13 cellular contexts compared by ENCODE assay signal in the genomic region with DNA sequence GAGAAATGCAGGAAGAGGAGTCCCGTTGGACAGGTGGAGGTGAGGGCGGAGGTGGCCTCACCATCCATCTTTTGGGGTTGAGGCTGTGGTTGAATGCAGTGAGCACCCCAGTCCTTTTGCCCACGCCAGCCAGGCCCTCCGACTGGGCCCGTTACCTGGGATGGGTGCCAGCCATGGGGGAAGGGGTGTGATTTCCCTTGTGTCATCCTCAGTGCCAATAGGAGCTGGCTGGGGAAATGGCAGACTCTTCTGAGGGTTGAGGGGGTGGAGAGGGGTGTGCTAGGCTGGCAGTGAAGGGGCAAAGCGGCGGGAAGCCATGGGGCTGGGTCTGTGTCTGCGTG. TPM values are rescaled to one million over a fixed set of nuclear protein-coding genes. Genes with fewer than 3 reads are reported as not detected.
DNase-seq lines count a peak whose midpoint lies in the region; ATAC-seq, FAIRE-seq and TF ChIP-seq lines count a peak whose summit lies in the region.
"Had no signal": no experiment of that assay in that cellular context is flagged by ENCODE, and none has a peak within 500 bp of the region (broad histone marks: within the 10 kb centered on the region; RNA-seq: fewer than 3 reads in every experiment).

No MANE protein-coding gene starts in this region.

- BruUV-seq in IMR-90 (replicated peaks; lab: Mats Ljungman, UMichigan): no TSS peak

- DNase-seq in CD14-positive monocyte (ENCODE audit: low spot score) (no peak), IMR-90 (no peak), H1 (ENCODE audit: low read depth in 1 of 2, low spot score in 2 of 2) (no peak), sigmoid colon (no peak), transverse colon (no peak)
- DNase-seq: KBM-7, NCI-H2227 treated with DMSO at 0.1 percent for 48 hours had no signal

- peak overlapping the region; percentile 69 for H2AK9ac ChIP-seq in IMR-90 (replicated peaks; ENCODE audit: low read depth, low read length, poor library complexity)

- H2BK120ac ChIP-seq in IMR-90 (ENCODE audit: low read depth, low read length) (no peak overlapping the region), H1 (replicated peaks; ENCODE audit: low read depth, low read length) (no peak overlapping the region)

- peak overlapping the region; percentile 65; the same call in 1 of the 2 replicates for H3K4me2 ChIP-seq in IMR-90 (ENCODE audit: low read depth, low read length)
- H3K4me2 ChIP-seq in H1 (ENCODE audit: insufficient read depth in 1 of 2, low read depth in 2 of 2, low read length in 2 of 2): peak overlapping the region; percentile 76 to 95

- intact Hi-C loops in CD14-positive monocyte (cut with micrococcal nuclease): no loop called here
- intact Hi-C loops in IMR-90 (cut with micrococcal nuclease): no loop called here
- intact Hi-C loops in sigmoid colon (cut with DNase I): no loop called here
- intact Hi-C loops in transverse colon (cut with DNase I; ENCODE audit: low total_unique reads): no loop called here

- no peaks in the 10 kb centered on the region for H3K9me1 ChIP-seq in IMR-90 (ENCODE audit: insufficient read depth, low read length)

- H2BK20ac ChIP-seq in IMR-90 (ENCODE audit: low read depth, low read length) (no peak overlapping the region), H1 (ENCODE audit: low read length) (no peak overlapping the region)

- no peak overlapping the region for H3K18ac ChIP-seq in IMR-90 (ENCODE audit: low read depth, low read length)
- peak overlapping the region; percentile 97; the same call in 1 of the 2 replicates for H3K18ac ChIP-seq in H1 (ENCODE audit: extremely low read depth, low read length)

- no CpG with 5 or more reads among the region's 8 CpGs for WGBS in IMR-90 (ENCODE audit: extremely low coverage in 2 of 2, insufficient read length in 1 of 2), 2 experiments
- WGBS in H1 (ENCODE audit: extremely low coverage in 1 of 2, insufficient coverage in 1 of 2, insufficient read length in 1 of 2, insufficient replicate concordance in 2 of 2, low coverage in 1 of 2, low lambda C conversion rate in 2 of 2, missing lambda C conversion rate in 1 of 2), 2 experiments: 81% methylated on average over 7 of the region's 8 CpGs; no CpG with 5 or more reads in 1 of the 2 experiments
- 55 to 63% methylated on average over 8 of the region's 8 CpGs for WGBS in sigmoid colon, 2 donors
- 62% methylated on average over 8 of the region's 8 CpGs; no CpG with 5 or more reads in 1 of the 2 donors for WGBS in transverse colon (ENCODE audit: low coverage in 1 of 2), 2 donors

- H3K4me3 ChIP-seq in IMR-90 (ENCODE audit: insufficient read depth, low read depth, low read length) (no peak overlapping the region), H1 (ENCODE audit: extremely low read depth in 1 of 4, insufficient read depth in 2 of 4, low read depth in 3 of 4, low read length in 4 of 4) (peak overlapping the region in 3 of 4 experiments; percentile 22 to 56 (median 35); a peak in 6 of 8 replicates), sigmoid colon (peak overlapping the region; percentile 9 to 50 (median 31)), transverse colon (peak overlapping the region in 1 of 4 donors; percentile 41)

- TF ChIP-seq EP300 in H1 (IDR thresholded peaks at IDR 0.05; ENCODE audit: borderline replicate concordance in 1 of 2, low read depth in 2 of 2, low read length in 2 of 2) (no peak), sigmoid colon (IDR thresholded peaks at IDR 0.05) (no peak), transverse colon (IDR thresholded peaks at IDR 0.05; ENCODE audit: low read depth) (no peak)

- H3K27ac Mint-ChIP-seq in CD14-positive monocyte: no peak overlapping the region
- H3K27ac Mint-ChIP-seq: mesothelial cell of epicardium had no signal

- H4K5ac ChIP-seq in IMR-90 (ENCODE audit: low read depth, low read length) (no peak overlapping the region), H1 (ENCODE audit: insufficient read length, low read depth, low read length) (no peak overlapping the region)

- peaks cover 0 to 7% of the 10 kb centered on the region in 2 donors for H3K36me3 Mint-ChIP-seq in CD14-positive monocyte
- H3K36me3 Mint-ChIP-seq: mesothelial cell of epicardium had no signal

- H3K9me3 ChIP-seq in IMR-90 (ENCODE audit: control insufficient read depth, insufficient read depth, low read length) (no peaks in the 10 kb centered on the region), H1 (ENCODE audit: insufficient read depth in 2 of 2, low read depth in 1 of 2, low read length in 1 of 2) (no peaks in the 10 kb centered on the region), sigmoid colon (no peaks in the 10 kb centered on the region), transverse colon (no peaks in the 10 kb centered on the region)
- H3K9me3 ChIP-seq: thyroid gland had no signal

- H3K9me3 Mint-ChIP-seq in CD14-positive monocyte: peaks cover 0 to 4% (median 1%) of the 10 kb centered on the region in 7 donors
- H3K9me3 Mint-ChIP-seq: mesothelial cell of epicardium had no signal

- H2AK5ac ChIP-seq in IMR-90 (ENCODE audit: low read depth, low read length) (no peak overlapping the region), H1 (ENCODE audit: low read depth, low read length) (0 out of 2 replicates have a peak overlapping the region, but pooled peaks have one; percentile 77)

- H2BK15ac ChIP-seq in IMR-90 (ENCODE audit: low read depth, low read length) (no peak overlapping the region), H1 (ENCODE audit: low read length) (no peak overlapping the region)

- ATAC-seq in IMR-90 (ENCODE audit: low read depth) (no peak), GM19023 (IDR thresholded peaks at IDR 0.05; ENCODE audit: unreplicated experiment) (no peak), GM19324 (IDR thresholded peaks at IDR 0.05; ENCODE audit: low FRiP score, unreplicated experiment) (no peak), GM21447 (IDR thresholded peaks at IDR 0.05; ENCODE audit: unreplicated experiment) (no peak)

- H4K8ac ChIP-seq in IMR-90 (ENCODE audit: low read depth in 2 of 2, low read length in 2 of 2): no peak overlapping the region; a peak in 1 of 4 replicates
- no peak overlapping the region for H4K8ac ChIP-seq in H1 (ENCODE audit: extremely low read depth, insufficient read depth, low read length)

- peaks cover 14% of the 10 kb centered on the region; the same call in 1 of the 2 replicates for H3K23me2 ChIP-seq in H1 (ENCODE audit: low read depth, low read length)

- dilution Hi-C loops in IMR-90 (cut with HindIII; ENCODE audit: low sequenced_read_pairs, unreplicated experiment): no loop called here

- in situ Hi-C loops in IMR-90 (cut with MboI; ENCODE audit: low sequenced_read_pairs): no loop called here
- in situ Hi-C loops in transverse colon (cut with MboI; ENCODE audit: low pct_ligation_motif_present in 1 of 4, low pct_unique_long_range_greater_than_20kb in 1 of 4, low sequenced_read_pairs in 3 of 4): no loop called here

- peaks cover 65 to 82% (median 67%) of the 10 kb centered on the region in 3 donors for H3K27me3 Mint-ChIP-seq in CD14-positive monocyte (ENCODE audit: low read depth in 3 of 3)

- no peaks in the 10 kb centered on the region for H4K20me1 ChIP-seq in IMR-90 (ENCODE audit: insufficient read depth, low read length)
- peaks cover 0 to 7% of the 10 kb centered on the region in 2 experiments for H4K20me1 ChIP-seq in H1 (replicated peaks in 1 of 2; ENCODE audit: control insufficient read depth in 1 of 2, insufficient read depth in 2 of 2, low read length in 2 of 2)

- H3K9ac ChIP-seq in IMR-90 (ENCODE audit: low read depth, low read length) (no peak overlapping the region), H1 (replicated peaks in 1 of 4; ENCODE audit: extremely low read depth in 1 of 4, low read depth in 3 of 4, low read length in 3 of 4) (no peak overlapping the region)

- H2AFZ ChIP-seq in IMR-90 (replicated peaks; ENCODE audit: low read length, poor library complexity) (peak overlapping the region; percentile 89), H1 (ENCODE audit: low read length) (peak overlapping the region; percentile 61; the same call in 1 of the 2 replicates)

- H3K4ac ChIP-seq in IMR-90 (ENCODE audit: low read depth, low read length): no peak overlapping the region
- H3K4ac ChIP-seq in H1 (replicated peaks; ENCODE audit: insufficient read length, low read depth, low read length): no peak overlapping the region

- H3K79me1 ChIP-seq in IMR-90 (ENCODE audit: low read depth in 1 of 2, low read length in 2 of 2) (no peaks in the 10 kb centered on the region), H1 (ENCODE audit: low read depth, low read length) (no peaks in the 10 kb centered on the region)

- H3K56ac ChIP-seq in IMR-90 (ENCODE audit: extremely low read depth, insufficient read depth, low read length) (no peak overlapping the region), H1 (replicated peaks; ENCODE audit: insufficient read length, low read depth, low read length) (no peak overlapping the region)

- H3K27ac ChIP-seq in IMR-90 (ENCODE audit: insufficient read depth, low read length) (no peak overlapping the region), H1 (ENCODE audit: low read depth, low read length) (no peak overlapping the region), sigmoid colon (no peak overlapping the region), transverse colon (no peak overlapping the region)
- H3K27ac ChIP-seq: thyroid gland had no signal

- H3K4me1 ChIP-seq in IMR-90 (ENCODE audit: control insufficient read depth, insufficient read depth, low read length) (peaks cover 3% of the 10 kb centered on the region; the same call in 1 of the 2 replicates), H1 (replicated peaks in 1 of 4; ENCODE audit: control insufficient read depth in 3 of 4, insufficient read depth in 4 of 4, low read length in 3 of 4) (peaks cover 0 to 26% (median 18%) of the 10 kb centered on the region in 4 experiments; a peak in 6 of 7 replicates), sigmoid colon (peaks cover 0 to 15% (median 13%) of the 10 kb centered on the region in 4 donors), transverse colon (peaks cover 0 to 11% (median 10%) of the 10 kb centered on the region in 4 donors)

- CTCF ChIA-PET in IMR-90 (lab: Yijun Ruan, JAX): interaction anchor here (0.7 kb wide), 1 partner anchor 32 kb away, joined by 3 read pairs; no protein-coding TSS in a partner anchor
- CTCF ChIA-PET in H1 (lab: Charles Lee; ENCODE audit: partially characterized antibody): interaction anchor here (0.8 to 9.4 kb wide), 5 partner anchors 11 to 217 kb away, joined by 3 to 115 read pairs (median 3); a partner anchor contains a TSS

- H4K91ac ChIP-seq in IMR-90 (ENCODE audit: insufficient read depth, low read depth, low read length) (no peak overlapping the region), H1 (replicated peaks; ENCODE audit: insufficient read length, low read length) (no peak overlapping the region)

- TF ChIP-seq CTCF in CD14-positive monocyte (IDR thresholded peaks at IDR 0.05): no peak
- TF ChIP-seq CTCF in IMR-90 (conservative IDR thresholded peaks at IDR 0.05; ENCODE audit: low read depth, low read length): no peak
- no peak for TF ChIP-seq CTCF in H1 (IDR thresholded peaks at IDR 0.05; ENCODE audit: control extremely low read depth in 1 of 3, insufficient read depth in 1 of 3, low read depth in 1 of 3, low read length in 3 of 3)
- no peak for TF ChIP-seq CTCF in sigmoid colon (IDR thresholded peaks at IDR 0.05)
- TF ChIP-seq CTCF in transverse colon (IDR thresholded peaks at IDR 0.05): no peak

- H2BK5ac ChIP-seq in IMR-90 (ENCODE audit: low read depth, low read length, poor library complexity, severe bottlenecking) (no peak overlapping the region), H1 (ENCODE audit: low read depth, low read length) (no peak overlapping the region; the same call in 1 of the 2 replicates)

- H3K23ac ChIP-seq in IMR-90 (ENCODE audit: low read depth, low read length) (no peak overlapping the region), H1 (ENCODE audit: insufficient read length) (no peak overlapping the region)

- H3K36me3 ChIP-seq in IMR-90 (ENCODE audit: control insufficient read depth, insufficient read depth, low read length): no peaks in the 10 kb centered on the region
- no peaks in the 10 kb centered on the region for H3K36me3 ChIP-seq in H1 (ENCODE audit: control insufficient read depth in 2 of 4, insufficient read depth in 4 of 4, low read length in 3 of 4)
- no peaks in the 10 kb centered on the region for H3K36me3 ChIP-seq in sigmoid colon
- no peaks in the 10 kb centered on the region for H3K36me3 ChIP-seq in transverse colon
- H3K36me3 ChIP-seq: thyroid gland had no signal

- H3K14ac ChIP-seq in IMR-90 (replicated peaks; ENCODE audit: low read depth, low read length) (no peak overlapping the region), H1 (ENCODE audit: insufficient read length) (no peak overlapping the region)

- TF ChIP-seq POLR2A in IMR-90 (IDR thresholded peaks at IDR 0.05; ENCODE audit: low read depth, low read length) (no peak), H1 (IDR thresholded peaks at IDR 0.05; ENCODE audit: control extremely low read depth in 1 of 2, low read depth in 2 of 2, low read length in 2 of 2) (no peak), sigmoid colon (IDR thresholded peaks at IDR 0.05) (no peak), transverse colon (IDR thresholded peaks at IDR 0.05) (no peak)

- H3K27me3 ChIP-seq in IMR-90 (ENCODE audit: control insufficient read depth, insufficient read depth, low read length) (peaks cover 80% of the 10 kb centered on the region), H1 (replicated peaks in 1 of 4; ENCODE audit: control insufficient read depth in 3 of 4, extremely low read depth in 1 of 4, insufficient read depth in 3 of 4, low read length in 3 of 4) (peaks cover 16 to 78% (median 66%) of the 10 kb centered on the region in 4 experiments), sigmoid colon (peaks cover 0 to 54% (median 45%) of the 10 kb centered on the region in 3 donors), transverse colon (peaks cover 55% of the 10 kb centered on the region)
- H3K27me3 ChIP-seq: thyroid gland had no signal

- peak overlapping the region; percentile 84; the same call in 1 of the 2 replicates for H2BK12ac ChIP-seq in H1 (ENCODE audit: low read depth, low read length)

- TF ChIP-seq RAD21 in IMR-90 (IDR thresholded peaks at IDR 0.05; ENCODE audit: low read length): no peak
- TF ChIP-seq RAD21 in H1 (IDR thresholded peaks at IDR 0.05 in 1 of 2, conservative IDR thresholded peaks at IDR 0.05 in 1 of 2; ENCODE audit: low read depth in 2 of 2, low read length in 2 of 2): no peak

- H3K79me2 ChIP-seq in H1 (ENCODE audit: control insufficient read depth in 1 of 2, insufficient read depth in 2 of 2, low read length in 2 of 2): no peaks in the 10 kb centered on the region

- POLR2A ChIA-PET in IMR-90 (lab: Charles Lee; ENCODE audit: unreplicated experiment) (no interaction called here), H1 (lab: Charles Lee; ENCODE audit: partially characterized antibody) (interaction anchor here (0.9 to 1.1 kb wide), 2 partner anchors 9 to 182 kb away, joined by 3 to 5 read pairs; no protein-coding TSS in a partner anchor)

- no peak for FAIRE-seq in H1 (lab: Jason Lieb, UNC)

- peaks cover 12% of the 10 kb centered on the region for H3K4me1 Mint-ChIP-seq in CD14-positive monocyte

- peak overlapping the region; percentile 70 to 92 for H3K4me3 Mint-ChIP-seq in CD14-positive monocyte

RNA-seq across cellular contexts. Expression of a gene that starts 9.6 kb away (rescaled TPM):
- polyA plus RNA-seq in CD14-positive monocyte: 1 to 10 TPM; 1.3 to 3.3 TPM
- total RNA-seq in IMR-90 (2012; rRNA removed): 0.28 TPM in 1 of 2 replicates, not detected in the other
- 0.10 and 0.20 TPM in 2 replicates for polyA plus RNA-seq in IMR-90 (2012; rRNA removed)
- polyA plus RNA-seq in IMR-90 (2012; cell fraction: cytosol; rRNA removed): 0.05 and 0.09 TPM in 2 replicates
- 0.49 and 1.6 TPM in 2 replicates for polyA plus RNA-seq in IMR-90 (2012; cell fraction: nucleus; rRNA removed; ENCODE audit: low replicate concordance)
- total RNA-seq in H1 (2021; fragmentation: NEBNext Ultra II Directional; extraction: Animal tissue kit (Norgen Biotek cat#: 25700)): 0.24 and 0.36 TPM in 2 replicates
- 0.47 and 0.50 TPM in 2 replicates for polyA plus RNA-seq in H1 (2011; rRNA removed)
- polyA plus RNA-seq in H1 (2011; cell fraction: cytosol; rRNA removed): 0.50 TPM
- polyA plus RNA-seq in H1 (2011; cell fraction: nucleus; rRNA removed): 1.6 TPM
- polyA plus RNA-seq in H1 (2012, experiment 1 of 2): 0.24 to 0.67 TPM (median 0.60 TPM) in 3 of 4 replicates, not detected in the other
- 0.18 TPM for polyA plus RNA-seq in H1 (2012, experiment 2 of 2)
- polyA plus RNA-seq in H1 (2013, experiment 1 of 2): 0.36 TPM
- 0.15 TPM for polyA plus RNA-seq in H1 (2013, experiment 2 of 2)
- 0.17 and 0.19 TPM in 2 replicates for polyA minus RNA-seq in H1 (2011; rRNA and poly(A)+ RNA removed)
- polyA minus RNA-seq in H1 (2011; cell fraction: cytosol; rRNA and poly(A)+ RNA removed): not detected
- 0.80 TPM for polyA minus RNA-seq in H1 (2011; cell fraction: nucleus; rRNA and poly(A)+ RNA removed)
- total RNA-seq in sigmoid colon: under 1 TPM in 2 of 4 donors, not detected in 2; 0.14 to 0.83 TPM
- polyA plus RNA-seq in sigmoid colon: under 1 TPM in 1 of 3 donors, not detected in 2; 0.36 TPM
- total RNA-seq in transverse colon: under 1 TPM in 2 of 4 donors, not detected in 2; 0.32 to 0.80 TPM
- total RNA-seq: glomerular endothelial cell had no signal

RNA-seq across cellular contexts. Expression of a gene that starts 19.5 kb away (rescaled TPM):
- polyA plus RNA-seq in CD14-positive monocyte: 10 to 100 TPM; 50.3 to 52.3 TPM
- 60.8 and 72.9 TPM in 2 replicates for total RNA-seq in IMR-90 (2012; rRNA removed)
- 73.2 and 75.2 TPM in 2 replicates for polyA plus RNA-seq in IMR-90 (2012; rRNA removed)
- 66.3 and 72.6 TPM in 2 replicates for polyA plus RNA-seq in IMR-90 (2012; cell fraction: cytosol; rRNA removed)
- 122 and 232 TPM in 2 replicates for polyA plus RNA-seq in IMR-90 (2012; cell fraction: nucleus; rRNA removed; ENCODE audit: low replicate concordance)
- 90.3 and 92.5 TPM in 2 replicates for total RNA-seq in H1 (2021; fragmentation: NEBNext Ultra II Directional; extraction: Animal tissue kit (Norgen Biotek cat#: 25700))
- 139 and 170 TPM in 2 replicates for polyA plus RNA-seq in H1 (2011; rRNA removed)
- 135 TPM for polyA plus RNA-seq in H1 (2011; cell fraction: cytosol; rRNA removed)
- 210 TPM for polyA plus RNA-seq in H1 (2011; cell fraction: nucleus; rRNA removed)
- polyA plus RNA-seq in H1 (2012, experiment 1 of 2): 51.5 to 92.0 TPM (median 89.3 TPM) in 4 replicates
- polyA plus RNA-seq in H1 (2012, experiment 2 of 2): 112 TPM
- polyA plus RNA-seq in H1 (2013, experiment 1 of 2): 54.6 TPM
- polyA plus RNA-seq in H1 (2013, experiment 2 of 2): 56.7 TPM
- 83.5 and 103 TPM in 2 replicates for polyA minus RNA-seq in H1 (2011; rRNA and poly(A)+ RNA removed)
- 48.8 TPM for polyA minus RNA-seq in H1 (2011; cell fraction: cytosol; rRNA and poly(A)+ RNA removed)
- 55.8 TPM for polyA minus RNA-seq in H1 (2011; cell fraction: nucleus; rRNA and poly(A)+ RNA removed)
- total RNA-seq in sigmoid colon: 10 to 100 TPM; 33.6 to 59.3 (median 48.0) TPM
- polyA plus RNA-seq in sigmoid colon: 10 to 100 TPM; 43.8 to 61.0 (median 46.0) TPM
- 100 to 1,000 TPM in 1 of 4 donors, 10 to 100 TPM in 3; 57.8 to 120 (median 78.4) TPM for total RNA-seq in transverse colon

RNA-seq across cellular contexts. Expression of a gene that starts 57.0 kb away (rescaled TPM):
- polyA plus RNA-seq in CD14-positive monocyte (not detected), IMR-90 (2012; rRNA removed) (0.10 TPM in 2 replicates), H1 (2011; rRNA removed) (0.12 and 0.13 TPM in 2 replicates), sigmoid colon (under 1 TPM in 1 of 3 donors, not detected in 2; 0.22 TPM)
- total RNA-seq in IMR-90 (2012; rRNA removed) (0.18 and 0.28 TPM in 2 replicates), sigmoid colon (under 1 TPM in 2 of 4 donors, not detected in 2; 0.16 to 0.54 TPM), transverse colon (under 1 TPM in 2 of 4 donors, not detected in 2; 0.14 to 0.64 TPM)
- 0.10 and 0.12 TPM in 2 replicates for polyA plus RNA-seq in IMR-90 (2012; cell fraction: cytosol; rRNA removed)
- 0.28 and 0.36 TPM in 2 replicates for polyA plus RNA-seq in IMR-90 (2012; cell fraction: nucleus; rRNA removed; ENCODE audit: low replicate concordance)
- 0.21 and 0.73 TPM in 2 replicates for total RNA-seq in H1 (2021; fragmentation: NEBNext Ultra II Directional; extraction: Animal tissue kit (Norgen Biotek cat#: 25700))
- polyA plus RNA-seq in H1 (2011; cell fraction: cytosol; rRNA removed): 0.28 TPM
- 0.34 TPM for polyA plus RNA-seq in H1 (2011; cell fraction: nucleus; rRNA removed)
- 0.52 to 0.70 TPM (median 0.58 TPM) in 4 replicates for polyA plus RNA-seq in H1 (2012, experiment 1 of 2)
- polyA plus RNA-seq in H1 (2012, experiment 2 of 2): 0.09 TPM
- 0.18 TPM for polyA plus RNA-seq in H1 (2013, experiment 1 of 2)
- polyA plus RNA-seq in H1 (2013, experiment 2 of 2): 0.09 TPM
- polyA minus RNA-seq in H1 (2011; rRNA and poly(A)+ RNA removed): 0.41 and 0.46 TPM in 2 replicates
- not detected for polyA minus RNA-seq in H1 (2011; cell fraction: cytosol; rRNA and poly(A)+ RNA removed)
- 0.20 TPM for polyA minus RNA-seq in H1 (2011; cell fraction: nucleus; rRNA and poly(A)+ RNA removed)
